8 cellular contexts compared by ENCODE assay signal in genomic region chrX:123962794-123963373, GRCh38. TPM values are rescaled to one million over a fixed set of nuclear protein-coding genes. Genes with fewer than 3 reads are reported as not detected.
DNase-seq lines count a peak whose midpoint lies in the region; ATAC-seq and TF ChIP-seq lines count a peak whose summit lies in the region.

No MANE protein-coding gene starts in this region.

- H3K4me3 Mint-ChIP-seq in T-helper 2 cell treated with Interferon-gamma antibody and Interleukin-4, amounts not matched to agents 5 μg/mL and 100 μg/mL, for 36 hours = peak overlapping the region; percentile 95

- peak overlapping the region; percentile 59 to 83 for H3K4me3 ChIP-seq in ascending aorta
- H3K4me3 ChIP-seq in right cardiac atrium (ENCODE audit: low read length) = peak overlapping the region; percentile 94
- H3K4me3 ChIP-seq in aorta (ENCODE audit: low read length in 2 of 2) = peak overlapping the region; percentile 84 to 89

- peaks cover 16% of the 10 kb centered on the region for H3K36me3 Mint-ChIP-seq in T-helper 2 cell treated with Interferon-gamma antibody and Interleukin-4, amounts not matched to agents 5 μg/mL and 100 μg/mL, for 36 hours (ENCODE audit: low read depth)

- H3K4me1 ChIP-seq in ascending aorta (no peaks in the 10 kb centered on the region), right cardiac atrium (ENCODE audit: control insufficient read depth, insufficient read depth, low read length) (no peaks in the 10 kb centered on the region), aorta (ENCODE audit: control insufficient read depth in 1 of 2, insufficient read depth in 2 of 2, low read length in 2 of 2) (no peaks in the 10 kb centered on the region)

- WGBS in right cardiac atrium = under 1% methylated on average over 22 of the region's 22 CpGs
- WGBS in aorta, 2 donors = 0 to 26% methylated on average over 22 of the region's 22 CpGs

- H3K27me3 Mint-ChIP-seq in T-helper 2 cell treated with Interferon-gamma antibody and Interleukin-4, amounts not matched to agents 5 μg/mL and 100 μg/mL, for 36 hours (ENCODE audit: low read depth) = no peaks in the 10 kb centered on the region

- peak; percentile 69 for ATAC-seq in GM18502 (IDR thresholded peaks at IDR 0.05; ENCODE audit: poor library complexity, unreplicated experiment)
- peak; percentile 55 for ATAC-seq in HG02973 (IDR thresholded peaks at IDR 0.05; ENCODE audit: unreplicated experiment)
- ATAC-seq in right cardiac atrium = peak; percentile 84 to 90
- peak; percentile 82 for ATAC-seq in aorta (ENCODE audit: low FRiP score)

- H3K9me3 ChIP-seq in ascending aorta (no peaks in the 10 kb centered on the region), right cardiac atrium (ENCODE audit: control insufficient read depth, low read length) (no peaks in the 10 kb centered on the region), aorta (ENCODE audit: control insufficient read depth, low read length) (no peaks in the 10 kb centered on the region)

- peak overlapping the region; percentile 91 to 99 for H3K27ac ChIP-seq in ascending aorta
- peak overlapping the region; percentile 99 for H3K27ac ChIP-seq in right cardiac atrium (ENCODE audit: low read length)
- peak overlapping the region; percentile 36 to 47 for H3K27ac ChIP-seq in aorta (ENCODE audit: low read depth in 1 of 2, low read length in 2 of 2)

- intact Hi-C loops in ascending aorta (cut with DNase I) = loop anchor here (10.0 kb wide), 4 partner anchors 102 to 292 kb away; partner anchors contain the start of gene THOC2
- intact Hi-C loops in right cardiac atrium (cut with DNase I) = no loop called here
- intact Hi-C loops in aorta (cut with DNase I) = no loop called here

- H3K27me3 ChIP-seq in ascending aorta = no peaks in the 10 kb centered on the region
- H3K27me3 ChIP-seq in right cardiac atrium (ENCODE audit: control insufficient read depth, insufficient read depth) = no peaks in the 10 kb centered on the region
- H3K27me3 ChIP-seq in aorta (ENCODE audit: control insufficient read depth in 1 of 2, insufficient read depth in 2 of 2, low read length in 1 of 2) = no peaks in the 10 kb centered on the region

- no peak for TF ChIP-seq CTCF in ascending aorta (IDR thresholded peaks at IDR 0.05)

- H3K36me3 ChIP-seq in ascending aorta = no peaks in the 10 kb centered on the region
- no peaks in the 10 kb centered on the region for H3K36me3 ChIP-seq in aorta (ENCODE audit: control insufficient read depth in 1 of 2, insufficient read depth in 2 of 2, low read length in 1 of 2)

- H3K9me3 Mint-ChIP-seq in T-helper 2 cell treated with Interferon-gamma antibody and Interleukin-4, amounts not matched to agents 5 μg/mL and 100 μg/mL, for 36 hours = no peaks in the 10 kb centered on the region

- H3K27ac Mint-ChIP-seq in T-helper 2 cell treated with Interferon-gamma antibody and Interleukin-4, amounts not matched to agents 5 μg/mL and 100 μg/mL, for 36 hours = peak overlapping the region; percentile 99

- DNase-seq in NCI-H187 treated with DMSO at 0.1 percent for 48 hours (lab: John Stamatoyannopoulos, UW) (peak; percentile 85), ascending aorta (ENCODE audit: low spot score in 2 of 2) (peak; percentile 73 to 93), right cardiac atrium (peak; percentile 89 to 94 (median 93)), putamen (ENCODE audit: low spot score) (peak; percentile 85), aorta (peak; percentile 92 to 93)
- peak; percentile 84 for DNase-seq in T-helper 2 cell treated with Interferon-gamma antibody and Interleukin-4, amounts not matched to agents 5 μg/mL and 100 μg/mL, for 36 hours (ENCODE audit: low spot score)

- peaks cover 25% of the 10 kb centered on the region for H3K4me1 Mint-ChIP-seq in T-helper 2 cell treated with Interferon-gamma antibody and Interleukin-4, amounts not matched to agents 5 μg/mL and 100 μg/mL, for 36 hours (ENCODE audit: low read depth)

RNA-seq across cellular contexts. Expression of gene STAG2, which starts 1.4 kb away (rescaled TPM):
- 22.7 TPM for total RNA-seq in ascending aorta
- total RNA-seq in right cardiac atrium = 10 to 100 TPM; 37.5 to 43.4 (median 40.6) TPM
- polyA plus RNA-seq in right cardiac atrium = 11.9 TPM
- total RNA-seq in aorta = 10 to 100 TPM; 77.6 to 78.7 TPM
- 10 to 100 TPM; 22.2 to 23.8 TPM for polyA plus RNA-seq in aorta

Comparison
In these comparisons a context has a peak if more than half of its experiments do, and no peak if none do; other contexts are left out.
1. Peak in every context shown above with its lines: DNase-seq, ATAC-seq, H3K4me3 ChIP-seq and H3K27ac ChIP-seq.
2. H3K27ac ChIP-seq: peak in every context shown above with its lines; median percentile 99 in right cardiac atrium; 95 in ascending aorta; 42 in aorta.